2 cellular contexts compared by ENCODE assay signal in the genomic region with DNA sequence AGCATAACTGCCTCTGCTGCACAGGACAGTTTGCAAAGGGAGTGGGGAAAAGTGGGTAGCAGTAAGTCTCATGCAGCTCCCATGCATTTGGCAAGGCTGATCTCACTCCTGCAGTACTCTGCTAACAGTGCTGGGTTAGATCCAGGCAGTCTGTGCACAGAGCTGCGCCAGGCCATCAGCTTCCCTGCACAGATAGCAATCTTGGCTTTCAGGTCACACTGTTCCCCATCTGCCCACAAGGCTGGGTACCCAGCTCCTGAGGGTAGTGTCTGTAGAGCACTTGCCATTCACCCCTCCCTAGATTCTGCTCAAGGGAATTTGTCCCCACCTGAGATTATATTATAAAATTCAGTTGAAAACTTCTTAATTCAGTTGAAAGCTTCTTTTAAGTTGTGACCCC.
TF ChIP-seq lines count a peak whose summit lies in the region.

No MANE protein-coding gene starts in this region.

TF ChIP-seq in HepG2, 621 proteins besides CTCF, POLR2A, EP300 and RAD21 (continued from another document):
- TF ChIP-seq MLX (CRISPR knock-in tag; IDR thresholded peaks at IDR 0.05) (no peak), ZNF546 (CRISPR knock-in tag; conservative IDR thresholded peaks at IDR 0.05) (no peak), KLF11 (CRISPR knock-in tag; IDR thresholded peaks at IDR 0.05) (no peak), MAF1 (CRISPR knock-in tag; IDR thresholded peaks at IDR 0.05; ENCODE audit: borderline replicate concordance) (no peak), SAFB2 (CRISPR knock-in tag; IDR thresholded peaks at IDR 0.05; ENCODE audit: borderline replicate concordance, low read depth) (no peak), BRD4 (CRISPR knock-in tag; IDR thresholded peaks at IDR 0.05) (no peak), MAFK (conservative IDR thresholded peaks at IDR 0.05 in 1 of 2, IDR thresholded peaks at IDR 0.05 in 1 of 2; ENCODE audit: low read length in 2 of 2) (no peak)
- TF ChIP-seq, protein P1, sequence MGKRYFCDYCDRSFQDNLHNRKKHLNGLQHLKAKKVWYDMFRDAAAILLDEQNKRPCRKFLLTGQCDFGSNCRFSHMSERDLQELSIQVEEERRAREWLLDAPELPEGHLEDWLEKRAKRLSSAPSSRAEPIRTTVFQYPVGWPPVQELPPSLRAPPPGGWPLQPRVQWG (CRISPR knock-in tag; IDR thresholded peaks at IDR 0.05; ENCODE audit: borderline replicate concordance, low read depth) = no peak
- TF ChIP-seq, protein P2, sequence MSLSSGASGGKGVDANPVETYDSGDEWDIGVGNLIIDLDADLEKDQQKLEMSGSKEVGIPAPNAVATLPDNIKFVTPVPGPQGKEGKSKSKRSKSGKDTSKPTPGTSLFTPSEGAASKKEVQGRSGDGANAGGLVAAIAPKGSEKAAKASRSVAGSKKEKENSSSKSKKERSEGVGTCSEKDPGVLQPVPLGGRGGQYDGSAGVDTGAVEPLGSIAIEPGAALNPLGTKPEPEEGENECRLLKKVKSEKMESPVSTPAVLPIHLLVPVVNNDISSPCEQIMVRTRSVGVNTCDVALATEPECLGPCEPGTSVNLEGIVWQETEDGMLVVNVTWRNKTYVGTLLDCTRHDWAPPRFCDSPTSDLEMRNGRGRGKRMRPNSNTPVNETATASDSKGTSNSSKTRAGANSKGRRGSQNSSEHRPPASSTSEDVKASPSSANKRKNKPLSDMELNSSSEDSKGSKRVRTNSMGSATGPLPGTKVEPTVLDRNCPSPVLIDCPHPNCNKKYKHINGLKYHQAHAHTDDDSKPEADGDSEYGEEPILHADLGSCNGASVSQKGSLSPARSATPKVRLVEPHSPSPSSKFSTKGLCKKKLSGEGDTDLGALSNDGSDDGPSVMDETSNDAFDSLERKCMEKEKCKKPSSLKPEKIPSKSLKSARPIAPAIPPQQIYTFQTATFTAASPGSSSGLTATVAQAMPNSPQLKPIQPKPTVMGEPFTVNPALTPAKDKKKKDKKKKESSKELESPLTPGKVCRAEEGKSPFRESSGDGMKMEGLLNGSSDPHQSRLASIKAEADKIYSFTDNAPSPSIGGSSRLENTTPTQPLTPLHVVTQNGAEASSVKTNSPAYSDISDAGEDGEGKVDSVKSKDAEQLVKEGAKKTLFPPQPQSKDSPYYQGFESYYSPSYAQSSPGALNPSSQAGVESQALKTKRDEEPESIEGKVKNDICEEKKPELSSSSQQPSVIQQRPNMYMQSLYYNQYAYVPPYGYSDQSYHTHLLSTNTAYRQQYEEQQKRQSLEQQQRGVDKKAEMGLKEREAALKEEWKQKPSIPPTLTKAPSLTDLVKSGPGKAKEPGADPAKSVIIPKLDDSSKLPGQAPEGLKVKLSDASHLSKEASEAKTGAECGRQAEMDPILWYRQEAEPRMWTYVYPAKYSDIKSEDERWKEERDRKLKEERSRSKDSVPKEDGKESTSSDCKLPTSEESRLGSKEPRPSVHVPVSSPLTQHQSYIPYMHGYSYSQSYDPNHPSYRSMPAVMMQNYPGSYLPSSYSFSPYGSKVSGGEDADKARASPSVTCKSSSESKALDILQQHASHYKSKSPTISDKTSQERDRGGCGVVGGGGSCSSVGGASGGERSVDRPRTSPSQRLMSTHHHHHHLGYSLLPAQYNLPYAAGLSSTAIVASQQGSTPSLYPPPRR (CRISPR knock-in tag; IDR thresholded peaks at IDR 0.05; ENCODE audit: borderline replicate concordance) = no peak

TF ChIP-seq in H1, 55 proteins besides CTCF, POLR2A, EP300 and RAD21 (continued from another document):
- TF ChIP-seq CREB1 (IDR thresholded peaks at IDR 0.05) (no peak), CHD2 (IDR thresholded peaks at IDR 0.05; ENCODE audit: low read length) (no peak), ZNF274 (IDR thresholded peaks at IDR 0.05; ENCODE audit: borderline replicate concordance, extremely low read depth, low read length) (no peak), SIX5 (IDR thresholded peaks at IDR 0.05; ENCODE audit: low read depth, low read length) (no peak), FOSL1 (IDR thresholded peaks at IDR 0.05; ENCODE audit: insufficient read depth, low read depth, low read length) (no peak), CBX5 (IDR thresholded peaks at IDR 0.05; ENCODE audit: low read depth, low read length) (no peak)
- TF ChIP-seq, protein P3, sequence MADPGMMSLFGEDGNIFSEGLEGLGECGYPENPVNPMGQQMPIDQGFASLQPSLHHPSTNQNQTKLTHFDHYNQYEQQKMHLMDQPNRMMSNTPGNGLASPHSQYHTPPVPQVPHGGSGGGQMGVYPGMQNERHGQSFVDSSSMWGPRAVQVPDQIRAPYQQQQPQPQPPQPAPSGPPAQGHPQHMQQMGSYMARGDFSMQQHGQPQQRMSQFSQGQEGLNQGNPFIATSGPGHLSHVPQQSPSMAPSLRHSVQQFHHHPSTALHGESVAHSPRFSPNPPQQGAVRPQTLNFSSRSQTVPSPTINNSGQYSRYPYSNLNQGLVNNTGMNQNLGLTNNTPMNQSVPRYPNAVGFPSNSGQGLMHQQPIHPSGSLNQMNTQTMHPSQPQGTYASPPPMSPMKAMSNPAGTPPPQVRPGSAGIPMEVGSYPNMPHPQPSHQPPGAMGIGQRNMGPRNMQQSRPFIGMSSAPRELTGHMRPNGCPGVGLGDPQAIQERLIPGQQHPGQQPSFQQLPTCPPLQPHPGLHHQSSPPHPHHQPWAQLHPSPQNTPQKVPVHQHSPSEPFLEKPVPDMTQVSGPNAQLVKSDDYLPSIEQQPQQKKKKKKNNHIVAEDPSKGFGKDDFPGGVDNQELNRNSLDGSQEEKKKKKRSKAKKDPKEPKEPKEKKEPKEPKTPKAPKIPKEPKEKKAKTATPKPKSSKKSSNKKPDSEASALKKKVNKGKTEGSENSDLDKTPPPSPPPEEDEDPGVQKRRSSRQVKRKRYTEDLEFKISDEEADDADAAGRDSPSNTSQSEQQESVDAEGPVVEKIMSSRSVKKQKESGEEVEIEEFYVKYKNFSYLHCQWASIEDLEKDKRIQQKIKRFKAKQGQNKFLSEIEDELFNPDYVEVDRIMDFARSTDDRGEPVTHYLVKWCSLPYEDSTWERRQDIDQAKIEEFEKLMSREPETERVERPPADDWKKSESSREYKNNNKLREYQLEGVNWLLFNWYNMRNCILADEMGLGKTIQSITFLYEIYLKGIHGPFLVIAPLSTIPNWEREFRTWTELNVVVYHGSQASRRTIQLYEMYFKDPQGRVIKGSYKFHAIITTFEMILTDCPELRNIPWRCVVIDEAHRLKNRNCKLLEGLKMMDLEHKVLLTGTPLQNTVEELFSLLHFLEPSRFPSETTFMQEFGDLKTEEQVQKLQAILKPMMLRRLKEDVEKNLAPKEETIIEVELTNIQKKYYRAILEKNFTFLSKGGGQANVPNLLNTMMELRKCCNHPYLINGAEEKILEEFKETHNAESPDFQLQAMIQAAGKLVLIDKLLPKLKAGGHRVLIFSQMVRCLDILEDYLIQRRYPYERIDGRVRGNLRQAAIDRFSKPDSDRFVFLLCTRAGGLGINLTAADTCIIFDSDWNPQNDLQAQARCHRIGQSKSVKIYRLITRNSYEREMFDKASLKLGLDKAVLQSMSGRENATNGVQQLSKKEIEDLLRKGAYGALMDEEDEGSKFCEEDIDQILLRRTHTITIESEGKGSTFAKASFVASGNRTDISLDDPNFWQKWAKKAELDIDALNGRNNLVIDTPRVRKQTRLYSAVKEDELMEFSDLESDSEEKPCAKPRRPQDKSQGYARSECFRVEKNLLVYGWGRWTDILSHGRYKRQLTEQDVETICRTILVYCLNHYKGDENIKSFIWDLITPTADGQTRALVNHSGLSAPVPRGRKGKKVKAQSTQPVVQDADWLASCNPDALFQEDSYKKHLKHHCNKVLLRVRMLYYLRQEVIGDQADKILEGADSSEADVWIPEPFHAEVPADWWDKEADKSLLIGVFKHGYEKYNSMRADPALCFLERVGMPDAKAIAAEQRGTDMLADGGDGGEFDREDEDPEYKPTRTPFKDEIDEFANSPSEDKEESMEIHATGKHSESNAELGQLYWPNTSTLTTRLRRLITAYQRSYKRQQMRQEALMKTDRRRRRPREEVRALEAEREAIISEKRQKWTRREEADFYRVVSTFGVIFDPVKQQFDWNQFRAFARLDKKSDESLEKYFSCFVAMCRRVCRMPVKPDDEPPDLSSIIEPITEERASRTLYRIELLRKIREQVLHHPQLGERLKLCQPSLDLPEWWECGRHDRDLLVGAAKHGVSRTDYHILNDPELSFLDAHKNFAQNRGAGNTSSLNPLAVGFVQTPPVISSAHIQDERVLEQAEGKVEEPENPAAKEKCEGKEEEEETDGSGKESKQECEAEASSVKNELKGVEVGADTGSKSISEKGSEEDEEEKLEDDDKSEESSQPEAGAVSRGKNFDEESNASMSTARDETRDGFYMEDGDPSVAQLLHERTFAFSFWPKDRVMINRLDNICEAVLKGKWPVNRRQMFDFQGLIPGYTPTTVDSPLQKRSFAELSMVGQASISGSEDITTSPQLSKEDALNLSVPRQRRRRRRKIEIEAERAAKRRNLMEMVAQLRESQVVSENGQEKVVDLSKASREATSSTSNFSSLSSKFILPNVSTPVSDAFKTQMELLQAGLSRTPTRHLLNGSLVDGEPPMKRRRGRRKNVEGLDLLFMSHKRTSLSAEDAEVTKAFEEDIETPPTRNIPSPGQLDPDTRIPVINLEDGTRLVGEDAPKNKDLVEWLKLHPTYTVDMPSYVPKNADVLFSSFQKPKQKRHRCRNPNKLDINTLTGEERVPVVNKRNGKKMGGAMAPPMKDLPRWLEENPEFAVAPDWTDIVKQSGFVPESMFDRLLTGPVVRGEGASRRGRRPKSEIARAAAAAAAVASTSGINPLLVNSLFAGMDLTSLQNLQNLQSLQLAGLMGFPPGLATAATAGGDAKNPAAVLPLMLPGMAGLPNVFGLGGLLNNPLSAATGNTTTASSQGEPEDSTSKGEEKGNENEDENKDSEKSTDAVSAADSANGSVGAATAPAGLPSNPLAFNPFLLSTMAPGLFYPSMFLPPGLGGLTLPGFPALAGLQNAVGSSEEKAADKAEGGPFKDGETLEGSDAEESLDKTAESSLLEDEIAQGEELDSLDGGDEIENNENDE (IDR thresholded peaks at IDR 0.05; ENCODE audit: insufficient replicate concordance, low read length) = no peak
